8 cellular contexts compared by ENCODE assay signal in the genomic region with DNA sequence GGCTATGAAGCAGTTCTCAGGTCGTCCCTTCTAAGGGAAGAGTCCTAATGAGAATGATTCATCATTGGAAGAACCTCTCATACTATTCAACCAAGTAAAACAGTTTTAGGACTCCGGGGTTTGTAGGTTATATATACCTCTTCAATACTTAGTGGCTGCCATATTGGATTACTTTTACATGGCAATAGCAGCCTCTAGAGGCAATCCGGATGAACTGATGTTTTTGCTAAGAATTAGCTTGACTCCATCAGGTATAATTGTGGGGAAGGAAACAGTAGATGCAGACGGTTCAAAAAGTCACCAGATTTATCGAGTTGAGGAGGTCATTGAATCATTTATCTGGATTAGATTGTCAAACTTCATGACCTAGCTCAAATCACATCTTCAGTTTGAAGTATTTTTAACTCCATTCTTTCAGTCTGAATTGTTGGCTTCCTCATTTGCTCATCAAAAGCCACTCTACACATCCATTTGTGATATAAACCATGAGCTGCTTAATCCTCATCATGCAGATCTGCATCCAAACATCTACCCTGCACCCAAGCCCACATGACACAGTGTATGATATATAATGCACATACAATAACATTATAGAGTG. TPM values are rescaled to one million over a fixed set of nuclear protein-coding genes. Genes with fewer than 3 reads are reported as not detected.
DNase-seq lines count a peak whose midpoint lies in the region; ATAC-seq and TF ChIP-seq lines count a peak whose summit lies in the region.

No MANE protein-coding gene starts in this region.

- no peaks in the 10 kb centered on the region for H3K4me1 ChIP-seq in Peyer's patch

- no peak for TF ChIP-seq POLR2A in Peyer's patch (IDR thresholded peaks at IDR 0.05)

- no peaks in the 10 kb centered on the region for H3K9me3 Mint-ChIP-seq in activated T-cell treated with anti-CD3 and anti-CD28 coated beads, Interleukin-2, amount 50 U/mL, for 72 hours
- H3K9me3 Mint-ChIP-seq in activated T-cell treated with anti-CD3 and anti-CD28 coated beads, Interleukin-2, amount 50 U/mL, for 24 hours, result no peaks in the 10 kb centered on the region
- no peaks in the 10 kb centered on the region for H3K9me3 Mint-ChIP-seq in naive thymus-derived CD8-positive, alpha-beta T cell

- H3K27ac Mint-ChIP-seq in activated T-cell treated with anti-CD3 and anti-CD28 coated beads, Interleukin-2, amount 50 U/mL, for 72 hours, result no peak overlapping the region
- no peak overlapping the region for H3K27ac Mint-ChIP-seq in activated T-cell treated with anti-CD3 and anti-CD28 coated beads, Interleukin-2, amount 50 U/mL, for 24 hours
- peak overlapping the region in 1 of 10 donors; percentile 26 for H3K27ac Mint-ChIP-seq in naive thymus-derived CD8-positive, alpha-beta T cell

- H3K9me3 ChIP-seq in Peyer's patch, result no peaks in the 10 kb centered on the region

- H3K4me3 ChIP-seq in Peyer's patch, result no peak overlapping the region

- DNase-seq in activated T-cell treated with anti-CD3 and anti-CD28 coated beads, Interleukin-2, amount 50 U/mL, for 72 hours, result peak; percentile 4 to 5
- no peak for DNase-seq in activated T-cell treated with anti-CD3 and anti-CD28 coated beads, Interleukin-2, amount 50 U/mL, for 24 hours
- DNase-seq in HT1080 (ENCODE audit: low read depth) (peak; percentile 65), Peyer's patch (no peak), epithelial cell of prostate (ENCODE audit: low read depth, low spot score) (peak; percentile 2), cortex of kidney (lab: John Stamatoyannopoulos, UW) (no peak)
- peak in 4 of 10 donors; percentile 2 to 39 (median 12) for DNase-seq in naive thymus-derived CD8-positive, alpha-beta T cell

- H3K27me3 ChIP-seq in Peyer's patch, result no peaks in the 10 kb centered on the region

- H3K36me3 ChIP-seq in Peyer's patch, result no peaks in the 10 kb centered on the region

- POLR2A ChIA-PET in naive thymus-derived CD8-positive, alpha-beta T cell (lab: Charles Lee), result no interaction called here

- no peaks in the 10 kb centered on the region for H3K27me3 Mint-ChIP-seq in activated T-cell treated with anti-CD3 and anti-CD28 coated beads, Interleukin-2, amount 50 U/mL, for 72 hours (ENCODE audit: low read depth)
- no peaks in the 10 kb centered on the region for H3K27me3 Mint-ChIP-seq in activated T-cell treated with anti-CD3 and anti-CD28 coated beads, Interleukin-2, amount 50 U/mL, for 24 hours
- H3K27me3 Mint-ChIP-seq in naive thymus-derived CD8-positive, alpha-beta T cell, result peaks cover 0 to 17% (median 0%) of the 10 kb centered on the region in 5 donors

- peak in 5 of 6 experiments; percentile 34 to 91 (median 77) for TF ChIP-seq CTCF in Peyer's patch (IDR thresholded peaks at IDR 0.05)

- no peaks in the 10 kb centered on the region for H3K36me3 Mint-ChIP-seq in activated T-cell treated with anti-CD3 and anti-CD28 coated beads, Interleukin-2, amount 50 U/mL, for 72 hours (ENCODE audit: insufficient read depth in 2 of 2)
- no peaks in the 10 kb centered on the region for H3K36me3 Mint-ChIP-seq in activated T-cell treated with anti-CD3 and anti-CD28 coated beads, Interleukin-2, amount 50 U/mL, for 24 hours (ENCODE audit: low read depth)
- no peaks in the 10 kb centered on the region for H3K36me3 Mint-ChIP-seq in naive thymus-derived CD8-positive, alpha-beta T cell

- peaks cover 6% of the 10 kb centered on the region for H3K4me1 Mint-ChIP-seq in activated T-cell treated with anti-CD3 and anti-CD28 coated beads, Interleukin-2, amount 50 U/mL, for 72 hours (ENCODE audit: low read depth)
- H3K4me1 Mint-ChIP-seq in activated T-cell treated with anti-CD3 and anti-CD28 coated beads, Interleukin-2, amount 50 U/mL, for 24 hours (ENCODE audit: low read depth), result no peaks in the 10 kb centered on the region
- H3K4me1 Mint-ChIP-seq in naive thymus-derived CD8-positive, alpha-beta T cell, result peaks cover 2 to 6% (median 2%) of the 10 kb centered on the region in 4 donors

- peak; percentile 69 to 81 for ATAC-seq in activated T-cell treated with anti-CD3 and anti-CD28 coated beads, Interleukin-2, amount 50 U/mL, for 72 hours (replicated peaks in 1 of 2)
- ATAC-seq in GM21723 (IDR thresholded peaks at IDR 0.05; ENCODE audit: unreplicated experiment), result peak; percentile 96
- ATAC-seq in naive thymus-derived CD8-positive, alpha-beta T cell, result peak; percentile 56 to 63

- H3K4me3 Mint-ChIP-seq in activated T-cell treated with anti-CD3 and anti-CD28 coated beads, Interleukin-2, amount 50 U/mL, for 72 hours, result no peak overlapping the region
- H3K4me3 Mint-ChIP-seq in activated T-cell treated with anti-CD3 and anti-CD28 coated beads, Interleukin-2, amount 50 U/mL, for 24 hours, result no peak overlapping the region
- H3K4me3 Mint-ChIP-seq in naive thymus-derived CD8-positive, alpha-beta T cell, result no peak overlapping the region

- no peak overlapping the region for H3K27ac ChIP-seq in Peyer's patch
- no peak overlapping the region for H3K27ac ChIP-seq in epithelial cell of prostate

RNA-seq across cellular contexts. Expression of a gene that starts 28.4 kb away (rescaled TPM):
- 1 to 10 TPM in 1 of 2 donors, under 1 TPM in 1; 0.60 to 1.9 TPM for total RNA-seq in activated T-cell treated with anti-CD3 and anti-CD28 coated beads, Interleukin-2, amount 50 U/mL, for 72 hours
- total RNA-seq in HT1080 (2014; rRNA removed; shearing (Covaris generic)), result 5.3 and 7.6 TPM in 2 replicates
- polyA plus RNA-seq in HT1080 (2015; cell fraction: cytosol; rRNA removed), result 10.2 and 10.7 TPM in 2 replicates
- polyA plus RNA-seq in HT1080 (2015; cell fraction: nucleus; rRNA removed), result 9.0 and 9.5 TPM in 2 replicates
- total RNA-seq in Peyer's patch, result 1 to 10 TPM; 1.6 to 8.0 (median 5.9) TPM
- not detected for total RNA-seq in naive thymus-derived CD8-positive, alpha-beta T cell
- polyA plus RNA-seq in naive thymus-derived CD8-positive, alpha-beta T cell, result not detected

Comparison
In these comparisons a context has a peak if more than half of its experiments do, and no peak if none do; other contexts are left out.
1. DNase-seq: peak in activated T-cell treated with anti-CD3 and anti-CD28 coated beads, Interleukin-2, amount 50 U/mL, for 72 hours (2 of 2), HT1080 (single experiment) and epithelial cell of prostate (single experiment); none in activated T-cell treated with anti-CD3 and anti-CD28 coated beads, Interleukin-2, amount 50 U/mL, for 24 hours (single experiment), Peyer's patch (0 of 3) and cortex of kidney (single experiment).
2. Peak in every context shown above with its lines, with median percentiles within 50 percentile points of each other: ATAC-seq.